ENCODE assay signal across 1 cellular context in genomic region chr1:26283226-26283853, GRCh38.
TF ChIP-seq lines count a peak whose summit lies in the region.

No MANE protein-coding gene starts in this region.

TF ChIP-seq in H1, 55 proteins besides CTCF, POLR2A, EP300 and RAD21:
- no peak for TF ChIP-seq CREB1 (IDR thresholded peaks at IDR 0.05)
- no peak for TF ChIP-seq TAF1 (IDR thresholded peaks at IDR 0.05; ENCODE audit: low read depth, low read length)
- no peak for TF ChIP-seq FOSL1 (IDR thresholded peaks at IDR 0.05; ENCODE audit: insufficient read depth, low read depth, low read length)
- TF ChIP-seq, protein P1, sequence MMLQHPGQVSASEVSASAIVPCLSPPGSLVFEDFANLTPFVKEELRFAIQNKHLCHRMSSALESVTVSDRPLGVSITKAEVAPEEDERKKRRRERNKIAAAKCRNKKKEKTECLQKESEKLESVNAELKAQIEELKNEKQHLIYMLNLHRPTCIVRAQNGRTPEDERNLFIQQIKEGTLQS (IDR thresholded peaks at IDR 0.05; ENCODE audit: insufficient read depth, low read depth, low read length): no peak
- TF ChIP-seq CTBP2 (IDR thresholded peaks at IDR 0.05; ENCODE audit: borderline replicate concordance, insufficient read depth, insufficient read length, low read length): no peak
- no peak for TF ChIP-seq MAFK (IDR thresholded peaks at IDR 0.05; ENCODE audit: low read depth, low read length)
- no peak for TF ChIP-seq GABPA (IDR thresholded peaks at IDR 0.05; ENCODE audit: borderline replicate concordance, insufficient read depth, low read length)
- TF ChIP-seq CBX8 (IDR thresholded peaks at IDR 0.05; ENCODE audit: borderline replicate concordance, low read depth, low read length): no peak
- no peak for TF ChIP-seq RNF2 (IDR thresholded peaks at IDR 0.05; ENCODE audit: borderline replicate concordance, low read depth, low read length, missing control alignments, poor library complexity, severe bottlenecking)
- TF ChIP-seq BCL11A (IDR thresholded peaks at IDR 0.05; ENCODE audit: low read depth in 2 of 2, low read length in 2 of 2): no peak
- no peak for TF ChIP-seq SIRT6 (IDR thresholded peaks at IDR 0.05; ENCODE audit: low read length)
- TF ChIP-seq TAF7 (optimal IDR thresholded peaks at IDR 0.05; ENCODE audit: borderline replicate concordance, low read depth, low read length): no peak
- TF ChIP-seq TBP (IDR thresholded peaks at IDR 0.05; ENCODE audit: low read depth, low read length): no peak
- TF ChIP-seq, protein P2, sequence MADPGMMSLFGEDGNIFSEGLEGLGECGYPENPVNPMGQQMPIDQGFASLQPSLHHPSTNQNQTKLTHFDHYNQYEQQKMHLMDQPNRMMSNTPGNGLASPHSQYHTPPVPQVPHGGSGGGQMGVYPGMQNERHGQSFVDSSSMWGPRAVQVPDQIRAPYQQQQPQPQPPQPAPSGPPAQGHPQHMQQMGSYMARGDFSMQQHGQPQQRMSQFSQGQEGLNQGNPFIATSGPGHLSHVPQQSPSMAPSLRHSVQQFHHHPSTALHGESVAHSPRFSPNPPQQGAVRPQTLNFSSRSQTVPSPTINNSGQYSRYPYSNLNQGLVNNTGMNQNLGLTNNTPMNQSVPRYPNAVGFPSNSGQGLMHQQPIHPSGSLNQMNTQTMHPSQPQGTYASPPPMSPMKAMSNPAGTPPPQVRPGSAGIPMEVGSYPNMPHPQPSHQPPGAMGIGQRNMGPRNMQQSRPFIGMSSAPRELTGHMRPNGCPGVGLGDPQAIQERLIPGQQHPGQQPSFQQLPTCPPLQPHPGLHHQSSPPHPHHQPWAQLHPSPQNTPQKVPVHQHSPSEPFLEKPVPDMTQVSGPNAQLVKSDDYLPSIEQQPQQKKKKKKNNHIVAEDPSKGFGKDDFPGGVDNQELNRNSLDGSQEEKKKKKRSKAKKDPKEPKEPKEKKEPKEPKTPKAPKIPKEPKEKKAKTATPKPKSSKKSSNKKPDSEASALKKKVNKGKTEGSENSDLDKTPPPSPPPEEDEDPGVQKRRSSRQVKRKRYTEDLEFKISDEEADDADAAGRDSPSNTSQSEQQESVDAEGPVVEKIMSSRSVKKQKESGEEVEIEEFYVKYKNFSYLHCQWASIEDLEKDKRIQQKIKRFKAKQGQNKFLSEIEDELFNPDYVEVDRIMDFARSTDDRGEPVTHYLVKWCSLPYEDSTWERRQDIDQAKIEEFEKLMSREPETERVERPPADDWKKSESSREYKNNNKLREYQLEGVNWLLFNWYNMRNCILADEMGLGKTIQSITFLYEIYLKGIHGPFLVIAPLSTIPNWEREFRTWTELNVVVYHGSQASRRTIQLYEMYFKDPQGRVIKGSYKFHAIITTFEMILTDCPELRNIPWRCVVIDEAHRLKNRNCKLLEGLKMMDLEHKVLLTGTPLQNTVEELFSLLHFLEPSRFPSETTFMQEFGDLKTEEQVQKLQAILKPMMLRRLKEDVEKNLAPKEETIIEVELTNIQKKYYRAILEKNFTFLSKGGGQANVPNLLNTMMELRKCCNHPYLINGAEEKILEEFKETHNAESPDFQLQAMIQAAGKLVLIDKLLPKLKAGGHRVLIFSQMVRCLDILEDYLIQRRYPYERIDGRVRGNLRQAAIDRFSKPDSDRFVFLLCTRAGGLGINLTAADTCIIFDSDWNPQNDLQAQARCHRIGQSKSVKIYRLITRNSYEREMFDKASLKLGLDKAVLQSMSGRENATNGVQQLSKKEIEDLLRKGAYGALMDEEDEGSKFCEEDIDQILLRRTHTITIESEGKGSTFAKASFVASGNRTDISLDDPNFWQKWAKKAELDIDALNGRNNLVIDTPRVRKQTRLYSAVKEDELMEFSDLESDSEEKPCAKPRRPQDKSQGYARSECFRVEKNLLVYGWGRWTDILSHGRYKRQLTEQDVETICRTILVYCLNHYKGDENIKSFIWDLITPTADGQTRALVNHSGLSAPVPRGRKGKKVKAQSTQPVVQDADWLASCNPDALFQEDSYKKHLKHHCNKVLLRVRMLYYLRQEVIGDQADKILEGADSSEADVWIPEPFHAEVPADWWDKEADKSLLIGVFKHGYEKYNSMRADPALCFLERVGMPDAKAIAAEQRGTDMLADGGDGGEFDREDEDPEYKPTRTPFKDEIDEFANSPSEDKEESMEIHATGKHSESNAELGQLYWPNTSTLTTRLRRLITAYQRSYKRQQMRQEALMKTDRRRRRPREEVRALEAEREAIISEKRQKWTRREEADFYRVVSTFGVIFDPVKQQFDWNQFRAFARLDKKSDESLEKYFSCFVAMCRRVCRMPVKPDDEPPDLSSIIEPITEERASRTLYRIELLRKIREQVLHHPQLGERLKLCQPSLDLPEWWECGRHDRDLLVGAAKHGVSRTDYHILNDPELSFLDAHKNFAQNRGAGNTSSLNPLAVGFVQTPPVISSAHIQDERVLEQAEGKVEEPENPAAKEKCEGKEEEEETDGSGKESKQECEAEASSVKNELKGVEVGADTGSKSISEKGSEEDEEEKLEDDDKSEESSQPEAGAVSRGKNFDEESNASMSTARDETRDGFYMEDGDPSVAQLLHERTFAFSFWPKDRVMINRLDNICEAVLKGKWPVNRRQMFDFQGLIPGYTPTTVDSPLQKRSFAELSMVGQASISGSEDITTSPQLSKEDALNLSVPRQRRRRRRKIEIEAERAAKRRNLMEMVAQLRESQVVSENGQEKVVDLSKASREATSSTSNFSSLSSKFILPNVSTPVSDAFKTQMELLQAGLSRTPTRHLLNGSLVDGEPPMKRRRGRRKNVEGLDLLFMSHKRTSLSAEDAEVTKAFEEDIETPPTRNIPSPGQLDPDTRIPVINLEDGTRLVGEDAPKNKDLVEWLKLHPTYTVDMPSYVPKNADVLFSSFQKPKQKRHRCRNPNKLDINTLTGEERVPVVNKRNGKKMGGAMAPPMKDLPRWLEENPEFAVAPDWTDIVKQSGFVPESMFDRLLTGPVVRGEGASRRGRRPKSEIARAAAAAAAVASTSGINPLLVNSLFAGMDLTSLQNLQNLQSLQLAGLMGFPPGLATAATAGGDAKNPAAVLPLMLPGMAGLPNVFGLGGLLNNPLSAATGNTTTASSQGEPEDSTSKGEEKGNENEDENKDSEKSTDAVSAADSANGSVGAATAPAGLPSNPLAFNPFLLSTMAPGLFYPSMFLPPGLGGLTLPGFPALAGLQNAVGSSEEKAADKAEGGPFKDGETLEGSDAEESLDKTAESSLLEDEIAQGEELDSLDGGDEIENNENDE (IDR thresholded peaks at IDR 0.05; ENCODE audit: insufficient replicate concordance, low read length): no peak
- TF ChIP-seq CHD2 (IDR thresholded peaks at IDR 0.05; ENCODE audit: low read length): no peak
- TF ChIP-seq RXRA (IDR thresholded peaks at IDR 0.05; ENCODE audit: insufficient read depth, low read depth, low read length): no peak
- no peak for TF ChIP-seq TCF12 (IDR thresholded peaks at IDR 0.05; ENCODE audit: low read depth, low read length)
- TF ChIP-seq RFX5 (IDR thresholded peaks at IDR 0.05; ENCODE audit: borderline replicate concordance, low read depth, low read length): no peak
- TF ChIP-seq, protein P3, sequence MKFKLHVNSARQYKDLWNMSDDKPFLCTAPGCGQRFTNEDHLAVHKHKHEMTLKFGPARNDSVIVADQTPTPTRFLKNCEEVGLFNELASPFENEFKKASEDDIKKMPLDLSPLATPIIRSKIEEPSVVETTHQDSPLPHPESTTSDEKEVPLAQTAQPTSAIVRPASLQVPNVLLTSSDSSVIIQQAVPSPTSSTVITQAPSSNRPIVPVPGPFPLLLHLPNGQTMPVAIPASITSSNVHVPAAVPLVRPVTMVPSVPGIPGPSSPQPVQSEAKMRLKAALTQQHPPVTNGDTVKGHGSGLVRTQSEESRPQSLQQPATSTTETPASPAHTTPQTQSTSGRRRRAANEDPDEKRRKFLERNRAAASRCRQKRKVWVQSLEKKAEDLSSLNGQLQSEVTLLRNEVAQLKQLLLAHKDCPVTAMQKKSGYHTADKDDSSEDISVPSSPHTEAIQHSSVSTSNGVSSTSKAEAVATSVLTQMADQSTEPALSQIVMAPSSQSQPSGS (IDR thresholded peaks at IDR 0.05; ENCODE audit: low read length): no peak
TF ChIP-seq in H1: peak in this region for 0.
